Comparison of ENCODE assay signal across 8 cellular contexts in the genomic region with DNA sequence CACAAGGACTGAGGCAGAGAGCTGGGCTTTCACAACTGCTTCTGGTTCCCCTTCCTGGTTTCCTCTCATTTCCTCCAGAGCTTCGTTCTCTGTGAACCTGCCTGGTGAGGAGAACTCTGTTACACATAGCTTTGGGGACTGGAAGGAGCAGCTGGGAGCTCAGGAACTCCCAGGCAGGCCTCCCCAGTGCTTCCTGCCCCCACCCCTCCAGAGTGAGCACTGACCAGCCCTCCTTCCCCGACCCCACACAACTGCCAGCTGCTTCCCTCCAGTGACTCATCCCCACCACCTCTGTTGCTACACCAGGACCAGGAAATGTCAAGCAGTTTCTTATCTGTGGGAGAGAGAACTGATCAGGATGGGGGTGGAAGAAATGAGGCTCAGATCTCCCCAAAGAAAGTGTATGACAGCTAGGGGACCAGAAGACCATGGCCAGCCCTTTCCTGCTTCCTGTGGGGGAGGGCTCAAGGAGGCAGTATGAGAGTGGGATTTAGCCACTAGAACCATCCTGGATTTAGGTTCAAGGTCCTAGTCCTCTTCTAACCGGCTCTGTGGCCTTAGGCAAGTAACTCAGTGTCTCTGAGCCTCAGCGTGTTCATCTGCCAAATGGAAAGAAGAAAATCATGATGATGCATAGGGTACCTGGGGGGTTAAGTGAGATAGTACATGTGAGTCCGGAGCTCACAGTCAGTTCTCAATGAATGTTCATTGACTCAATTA. TPM values are rescaled to one million over a fixed set of nuclear protein-coding genes. Genes with fewer than 3 reads are reported as not detected.
A peak's percentile ranks its signal among the peaks of the same experiment; 100 is the strongest.
DNase-seq lines count a peak whose midpoint lies in the region; ATAC-seq, FAIRE-seq and TF ChIP-seq lines count a peak whose summit lies in the region.

No MANE protein-coding gene starts in this region.

- peak overlapping the region in 1 of 3 experiments; percentile 43 for H3K4me3 Mint-ChIP-seq in nephron

- peak overlapping the region; percentile 40; the same call in 1 of the 2 replicates for H2BK20ac ChIP-seq in H1 (ENCODE audit: low read length)

- H3K27me3 Mint-ChIP-seq in nephron (ENCODE audit: low read depth) = peaks cover 39% of the 10 kb centered on the region

- DNase-seq in ELF-1 (ENCODE audit: low read depth, low spot score) = peak; percentile 73
- peak; percentile 91 to 95 for DNase-seq in NOMO-1 (lab: John Stamatoyannopoulos, UW; ENCODE audit: unreplicated experiment in 2 of 2)
- DNase-seq in H1 (ENCODE audit: low read depth in 1 of 2, low spot score in 2 of 2) = no peak
- no peak for DNase-seq in D721Med (ENCODE audit: insufficient read length, low spot score)
- DNase-seq in HAP-1 (ENCODE audit: low spot score in 2 of 2) = no peak
- no peak for DNase-seq in retina

- in situ Hi-C loops in HAP-1 (cut with MboI; ENCODE audit: low sequenced_read_pairs) = no loop called here

- peak overlapping the region; percentile 54 for H4K91ac ChIP-seq in H1 (replicated peaks; ENCODE audit: insufficient read length, low read length)

- H3K9me3 ChIP-seq in H1 (ENCODE audit: insufficient read depth in 2 of 2, low read depth in 1 of 2, low read length in 1 of 2) (no peaks in the 10 kb centered on the region), HAP-1 (no peaks in the 10 kb centered on the region)

- TF ChIP-seq CTCF in H1 (IDR thresholded peaks at IDR 0.05; ENCODE audit: control extremely low read depth in 1 of 3, insufficient read depth in 1 of 3, low read depth in 1 of 3, low read length in 3 of 3) = no peak
- TF ChIP-seq CTCF in nephron (IDR thresholded peaks at IDR 0.05; ENCODE audit: unreplicated experiment in 3 of 3) = no peak
- no peak for TF ChIP-seq CTCF in D721Med (IDR thresholded peaks at IDR 0.05; ENCODE audit: insufficient read depth, missing control alignments)

- H2AK5ac ChIP-seq in H1 (ENCODE audit: low read depth, low read length) = 0 out of 2 replicates have a peak overlapping the region, but pooled peaks have one; percentile 2

- no peaks in the 10 kb centered on the region for H3K36me3 Mint-ChIP-seq in nephron (ENCODE audit: low read depth)

- H3K36me3 ChIP-seq in H1 (ENCODE audit: control insufficient read depth in 2 of 4, insufficient read depth in 4 of 4, low read length in 3 of 4) (no peaks in the 10 kb centered on the region), HAP-1 (replicated peaks) (no peaks in the 10 kb centered on the region)

- POLR2A ChIA-PET in H1 (lab: Charles Lee; ENCODE audit: partially characterized antibody) = interaction anchor here (0.9 to 1.9 kb wide), 4 partner anchors 9 to 24 kb away, joined by 3 to 4 read pairs (median 3); no protein-coding TSS in a partner anchor

- no peaks in the 10 kb centered on the region for H3K79me2 ChIP-seq in H1 (ENCODE audit: control insufficient read depth in 1 of 2, insufficient read depth in 2 of 2, low read length in 2 of 2)

- H3K23me2 ChIP-seq in H1 (ENCODE audit: low read depth, low read length) = peaks cover 1% of the 10 kb centered on the region; the same call in 1 of the 2 replicates

- WGBS in H1 (ENCODE audit: extremely low coverage in 1 of 2, insufficient coverage in 1 of 2, insufficient read length in 1 of 2, insufficient replicate concordance in 2 of 2, low coverage in 1 of 2, low lambda C conversion rate in 2 of 2, missing lambda C conversion rate in 1 of 2), 2 experiments = 66% methylated on average over 5 of the region's 5 CpGs; no CpG with 5 or more reads in 1 of the 2 experiments

- no peak overlapping the region for H3K27ac ChIP-seq in H1 (ENCODE audit: low read depth, low read length)

- CTCF ChIA-PET in H1 (lab: Charles Lee; ENCODE audit: partially characterized antibody) = interaction anchor here (0.6 to 38.2 kb wide), 7 partner anchors 18 to 1794 kb away, joined by 3 to 731 read pairs (median 5); no protein-coding TSS in a partner anchor

- no peak overlapping the region for H3K23ac ChIP-seq in H1 (ENCODE audit: insufficient read length)

- H3K9ac ChIP-seq in H1 (replicated peaks in 1 of 4; ENCODE audit: extremely low read depth in 1 of 4, low read depth in 3 of 4, low read length in 3 of 4) = no peak overlapping the region

- H2BK120ac ChIP-seq in H1 (replicated peaks; ENCODE audit: low read depth, low read length) = no peak overlapping the region

- H3K79me1 ChIP-seq in H1 (ENCODE audit: low read depth, low read length) = no peaks in the 10 kb centered on the region; the same call in 1 of the 2 replicates

- H3K14ac ChIP-seq in H1 (ENCODE audit: insufficient read length) = no peak overlapping the region

- H3K4me1 ChIP-seq in H1 (replicated peaks in 1 of 4; ENCODE audit: control insufficient read depth in 3 of 4, insufficient read depth in 4 of 4, low read length in 3 of 4) = peaks cover 18 to 60% (median 35%) of the 10 kb centered on the region in 4 experiments
- H3K4me1 ChIP-seq in HAP-1 = peaks cover 6% of the 10 kb centered on the region; the same call in 1 of the 2 replicates

- no peak overlapping the region for H3K4me2 ChIP-seq in H1 (ENCODE audit: insufficient read depth in 1 of 2, low read depth in 2 of 2, low read length in 2 of 2)

- H3K4me1 Mint-ChIP-seq in nephron = peaks cover 42% of the 10 kb centered on the region

- H3K4me3 ChIP-seq in H1 (ENCODE audit: extremely low read depth in 1 of 4, insufficient read depth in 2 of 4, low read depth in 3 of 4, low read length in 4 of 4) (no peak overlapping the region), HAP-1 (no peak overlapping the region)

- no peak overlapping the region for H4K8ac ChIP-seq in H1 (ENCODE audit: extremely low read depth, insufficient read depth, low read length)

- H4K20me1 ChIP-seq in H1 (replicated peaks in 1 of 2; ENCODE audit: control insufficient read depth in 1 of 2, insufficient read depth in 2 of 2, low read length in 2 of 2) = no peaks in the 10 kb centered on the region

- H2BK5ac ChIP-seq in H1 (ENCODE audit: low read depth, low read length) = peak overlapping the region; percentile 80; the same call in 1 of the 2 replicates

- H3K18ac ChIP-seq in H1 (ENCODE audit: extremely low read depth, low read length) = peak overlapping the region; percentile 27; the same call in 1 of the 2 replicates

- no peak overlapping the region for H3K4ac ChIP-seq in H1 (replicated peaks; ENCODE audit: insufficient read length, low read depth, low read length)

- no peak for FAIRE-seq in H1 (lab: Jason Lieb, UNC)
- no peak for FAIRE-seq in D721Med (lab: Jason Lieb, UNC)

- H3K9me3 Mint-ChIP-seq in nephron = no peaks in the 10 kb centered on the region

- peak overlapping the region in 2 of 3 experiments; percentile 6 to 70 for H3K27ac Mint-ChIP-seq in nephron

- no peak overlapping the region for H3K56ac ChIP-seq in H1 (replicated peaks; ENCODE audit: insufficient read length, low read depth, low read length)

- no peak for TF ChIP-seq POLR2A in H1 (IDR thresholded peaks at IDR 0.05; ENCODE audit: control extremely low read depth in 1 of 2, low read depth in 2 of 2, low read length in 2 of 2)

- no peak overlapping the region for H2AFZ ChIP-seq in H1 (ENCODE audit: low read length)

- no peak for ATAC-seq in HG03045 (IDR thresholded peaks at IDR 0.05; ENCODE audit: unreplicated experiment)

- no peak for TF ChIP-seq RAD21 in H1 (IDR thresholded peaks at IDR 0.05 in 1 of 2, conservative IDR thresholded peaks at IDR 0.05 in 1 of 2; ENCODE audit: low read depth in 2 of 2, low read length in 2 of 2)

- no peak for TF ChIP-seq EP300 in H1 (IDR thresholded peaks at IDR 0.05; ENCODE audit: borderline replicate concordance in 1 of 2, low read depth in 2 of 2, low read length in 2 of 2)

- H2BK12ac ChIP-seq in H1 (ENCODE audit: low read depth, low read length) = peak overlapping the region; percentile 85; the same call in 1 of the 2 replicates

- H2BK15ac ChIP-seq in H1 (ENCODE audit: low read length) = peak overlapping the region; percentile 46; the same call in 1 of the 2 replicates

- H4K5ac ChIP-seq in H1 (ENCODE audit: insufficient read length, low read depth, low read length) = no peak overlapping the region

- peaks cover 0 to 2% (median 0%) of the 10 kb centered on the region in 4 experiments; a peak in 3 of 7 replicates for H3K27me3 ChIP-seq in H1 (replicated peaks in 1 of 4; ENCODE audit: control insufficient read depth in 3 of 4, extremely low read depth in 1 of 4, insufficient read depth in 3 of 4, low read length in 3 of 4)
- H3K27me3 ChIP-seq in HAP-1 (ENCODE audit: low read depth) = no peaks in the 10 kb centered on the region

TF ChIP-seq in H1, 55 proteins besides CTCF, POLR2A, EP300 and RAD21:
- TF ChIP-seq SUZ12 (IDR thresholded peaks at IDR 0.05; ENCODE audit: low read length) (no peak), CTBP2 (IDR thresholded peaks at IDR 0.05; ENCODE audit: borderline replicate concordance, insufficient read depth, insufficient read length, low read length) (no peak), CBX5 (IDR thresholded peaks at IDR 0.05; ENCODE audit: low read depth, low read length) (no peak)

RNA-seq across cellular contexts. Expression of a gene that starts 4.5 kb away (rescaled TPM):
- total RNA-seq in H1 (2021; fragmentation: NEBNext Ultra II Directional; extraction: Animal tissue kit (Norgen Biotek cat#: 25700)) = 46.3 and 53.7 TPM in 2 replicates
- polyA plus RNA-seq in H1 (2011; rRNA removed) = 34.0 and 47.5 TPM in 2 replicates
- polyA plus RNA-seq in H1 (2011; cell fraction: cytosol; rRNA removed) = 25.8 TPM
- 48.2 TPM for polyA plus RNA-seq in H1 (2011; cell fraction: nucleus; rRNA removed)
- polyA plus RNA-seq in H1 (2012, experiment 1 of 2) = 44.1 to 78.7 TPM (median 68.4 TPM) in 4 replicates
- polyA plus RNA-seq in H1 (2012, experiment 2 of 2) = 49.8 TPM
- 52.1 TPM for polyA plus RNA-seq in H1 (2013, experiment 1 of 2)
- 59.6 TPM for polyA plus RNA-seq in H1 (2013, experiment 2 of 2)
- 26.4 and 26.9 TPM in 2 replicates for polyA minus RNA-seq in H1 (2011; rRNA and poly(A)+ RNA removed)
- polyA minus RNA-seq in H1 (2011; cell fraction: cytosol; rRNA and poly(A)+ RNA removed) = 34.6 TPM
- polyA minus RNA-seq in H1 (2011; cell fraction: nucleus; rRNA and poly(A)+ RNA removed) = 44.5 TPM

Comparison
In these comparisons a context has a peak if more than half of its experiments do, and no peak if none do; other contexts are left out.
1. DNase-seq: peak in ELF-1 (single experiment) and NOMO-1 (2 of 2); none in H1 (0 of 2), D721Med (single experiment), HAP-1 (0 of 2) and retina (single experiment).